In genomic region chr16:84177740-84178070, GRCh38 we compare ENCODE assay signal across 9 cellular contexts. TPM values are rescaled to one million over a fixed set of nuclear protein-coding genes. Genes with fewer than 3 reads are reported as not detected.
DNase-seq lines count a peak whose midpoint lies in the region; ATAC-seq and TF ChIP-seq lines count a peak whose summit lies in the region.
"Had no signal": no experiment of that assay in that cellular context is flagged by ENCODE, and none has a peak within 500 bp of the region (broad histone marks: within the 10 kb centered on the region; RNA-seq: fewer than 3 reads in every experiment).

No MANE protein-coding gene starts in this region.

- TF ChIP-seq POLR2A in suprapubic skin (IDR thresholded peaks at IDR 0.05): no peak

- no peaks in the 10 kb centered on the region for H3K36me3 Mint-ChIP-seq in natural killer cell

- no peak for ATAC-seq in GM19467 (IDR thresholded peaks at IDR 0.05; ENCODE audit: unreplicated experiment)
- no peak for ATAC-seq in natural killer cell

- H3K27me3 Mint-ChIP-seq in natural killer cell (ENCODE audit: low read depth in 2 of 2): no peaks in the 10 kb centered on the region

- intact Hi-C loops in natural killer cell (cut with micrococcal nuclease): no loop called here

- H3K4me3 Mint-ChIP-seq in natural killer cell: no peak overlapping the region

- H3K36me3 ChIP-seq in MG63: no peaks in the 10 kb centered on the region
- H3K36me3 ChIP-seq in brain microvascular endothelial cell (replicated peaks): peaks cover 25% of the 10 kb centered on the region
- H3K36me3 ChIP-seq in suprapubic skin: peaks cover 46% of the 10 kb centered on the region

- TF ChIP-seq CTCF in brain microvascular endothelial cell (IDR thresholded peaks at IDR 0.05; ENCODE audit: low read depth, low read length, missing control alignments): no peak
- no peak for TF ChIP-seq CTCF in suprapubic skin (IDR thresholded peaks at IDR 0.05)
- no peak for TF ChIP-seq CTCF in natural killer cell (IDR thresholded peaks at IDR 0.05)

- peak overlapping the region; percentile 42 for H3K27ac ChIP-seq in brain microvascular endothelial cell
- peak overlapping the region; percentile 81 for H3K27ac ChIP-seq in layer of hippocampus (ENCODE audit: low read depth, low read length)
- peak overlapping the region; percentile 82 for H3K27ac ChIP-seq in suprapubic skin

- H3K9me3 Mint-ChIP-seq in natural killer cell: no peaks in the 10 kb centered on the region

- WGBS in suprapubic skin: 27% methylated on average over 9 of the region's 9 CpGs

- peaks cover 0 to 7% of the 10 kb centered on the region in 2 donors for H3K4me1 Mint-ChIP-seq in natural killer cell

- no peak overlapping the region for H3K4me3 ChIP-seq in MG63
- H3K4me3 ChIP-seq in brain microvascular endothelial cell (ENCODE audit: low read depth, low read length): no peak overlapping the region
- no peak overlapping the region for H3K4me3 ChIP-seq in suprapubic skin

- in situ Hi-C loops in brain microvascular endothelial cell (cut with HindIII; ENCODE audit: low pct_ligation_motif_present, low sequenced_read_pairs): no loop called here

- no peak for TF ChIP-seq EP300 in suprapubic skin (IDR thresholded peaks at IDR 0.05)

- peaks cover 32% of the 10 kb centered on the region for H3K4me1 ChIP-seq in suprapubic skin

- no peak overlapping the region for H3K27ac Mint-ChIP-seq in natural killer cell

- DNase-seq in MG63 (peak; percentile 25), brain microvascular endothelial cell (peak; percentile 43), suprapubic skin (ENCODE audit: low spot score in 2 of 2) (no peak), NCI-H748 treated with DMSO at 0.1 percent for 48 hours (lab: John Stamatoyannopoulos, UW) (no peak), natural killer cell (no peak)
- DNase-seq: effector memory CD4-positive, alpha-beta T cell; retina had no signal

- no peaks in the 10 kb centered on the region for H3K27me3 ChIP-seq in MG63
- no peaks in the 10 kb centered on the region for H3K27me3 ChIP-seq in brain microvascular endothelial cell (replicated peaks)
- no peaks in the 10 kb centered on the region for H3K27me3 ChIP-seq in layer of hippocampus (ENCODE audit: control insufficient read depth, insufficient read depth, low read length)
- H3K27me3 ChIP-seq in suprapubic skin: no peaks in the 10 kb centered on the region

- H3K9me3 ChIP-seq in MG63 (no peaks in the 10 kb centered on the region), suprapubic skin (no peaks in the 10 kb centered on the region)

RNA-seq across cellular contexts. Expression of gene TAF1C, which starts 9.2 kb away (rescaled TPM):
- 10.3 and 16.6 TPM in 2 replicates for total RNA-seq in MG63 (2014; rRNA removed; shearing (Covaris generic); ENCODE audit: low replicate concordance)
- total RNA-seq in suprapubic skin: 10 to 100 TPM; 46.7 to 75.5 (median 55.2) TPM
- 10 to 100 TPM; 89.0 to 97.7 (median 91.9) TPM for total RNA-seq in natural killer cell

RNA-seq across cellular contexts. Expression of gene ADAD2, which starts 13.3 kb away (rescaled TPM):
- not detected in 2 replicates for total RNA-seq in MG63 (2014; rRNA removed; shearing (Covaris generic); ENCODE audit: low replicate concordance)
- 1 to 10 TPM in 3 of 4 donors, not detected in 1; 1.9 to 2.6 (median 2.4) TPM for total RNA-seq in suprapubic skin
- total RNA-seq in natural killer cell: not detected

RNA-seq across cellular contexts. Expression of gene DNAAF1, which starts 32.6 kb away (rescaled TPM):
- not detected in 2 replicates for total RNA-seq in MG63 (2014; rRNA removed; shearing (Covaris generic); ENCODE audit: low replicate concordance)
- total RNA-seq in suprapubic skin: under 1 TPM in 2 of 4 donors, not detected in 2; 0.72 to 0.89 TPM
- 1 to 10 TPM in 1 of 3 donors, under 1 TPM in 2; 0.43 to 2.9 (median 0.95) TPM for total RNA-seq in natural killer cell

RNA-seq across cellular contexts. Expression of gene HSDL1, which starts 32.7 kb away (rescaled TPM):
- total RNA-seq in MG63 (2014; rRNA removed; shearing (Covaris generic); ENCODE audit: low replicate concordance): 5.0 and 7.0 TPM in 2 replicates
- total RNA-seq in suprapubic skin (10 to 100 TPM in 3 of 4 donors, 1 to 10 TPM in 1; 8.3 to 22.8 (median 12.4) TPM), natural killer cell (10 to 100 TPM; 11.2 to 15.3 (median 13.5) TPM)

Comparison
In these comparisons a context has a peak if more than half of its experiments do, and no peak if none do; other contexts are left out.
1. DNase-seq: peak in MG63 (single experiment) and brain microvascular endothelial cell (single experiment); none in suprapubic skin (0 of 2), NCI-H748 treated with DMSO at 0.1 percent for 48 hours (single experiment) and natural killer cell (single experiment).
2. Peak in every context shown above with its lines, with median percentiles within 50 percentile points of each other: H3K27ac ChIP-seq.